25 cellular contexts compared by ENCODE assay signal in the genomic region with DNA sequence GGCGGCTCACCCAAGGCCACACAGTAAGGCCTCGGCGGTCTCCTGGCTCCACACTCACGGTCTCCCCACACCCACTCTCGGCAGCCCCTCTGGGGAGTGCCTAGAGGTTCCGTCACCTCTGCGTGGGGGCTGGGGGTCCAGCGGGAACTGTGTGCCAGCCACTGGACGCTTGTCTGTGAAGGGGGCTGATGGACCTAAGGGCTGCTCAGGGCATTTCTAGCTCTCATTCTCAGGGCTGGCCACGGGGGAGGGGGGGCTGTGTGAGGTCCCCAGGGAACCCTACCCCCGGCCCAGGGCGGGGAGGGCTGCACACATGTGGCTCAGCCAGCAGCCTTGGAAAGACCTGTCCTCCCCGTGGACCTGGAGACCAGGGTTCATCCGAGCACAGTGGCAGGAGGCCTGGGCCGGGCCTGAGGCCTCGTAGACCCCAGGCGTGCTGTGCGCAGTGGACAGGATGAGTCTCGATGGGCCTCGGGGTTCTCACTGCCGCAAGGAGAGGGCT.
"Had no signal": no experiment of that assay in that cellular context is flagged by ENCODE, and none has a peak within 500 bp of the region (broad histone marks: within the 10 kb centered on the region; RNA-seq: fewer than 3 reads in every experiment).

No MANE protein-coding gene starts in this region.

- H3K4me1 ChIP-seq: breast epithelium, left lung, pancreas, psoas muscle, testis, transverse colon had no signal

- H3K27me3 Mint-ChIP-seq: activated naive CD4-positive, alpha-beta T cell treated with anti-CD3 and anti-CD28 coated beads, Interleukin-2, amount 50 U/mL, for 24 hours; activated naive CD8-positive, alpha-beta T cell treated with anti-CD3 and anti-CD28 coated beads, Interleukin-2, amount 50 U/mL, for 24 hours; activated T-cell treated with anti-CD3 and anti-CD28 coated beads, Interleukin-2, amount 50 U/mL, for 24 hours had no signal

- H3K4me1 Mint-ChIP-seq: activated naive CD4-positive, alpha-beta T cell treated with anti-CD3 and anti-CD28 coated beads, Interleukin-2, amount 50 U/mL, for 24 hours had no signal

- H3K36me3 Mint-ChIP-seq: activated naive CD4-positive, alpha-beta T cell treated with anti-CD3 and anti-CD28 coated beads, Interleukin-2, amount 50 U/mL, for 24 hours had no signal

- H3K36me3 ChIP-seq: breast epithelium, left lung, pancreas, transverse colon had no signal

- H3K9me3 Mint-ChIP-seq: activated naive CD4-positive, alpha-beta T cell treated with anti-CD3 and anti-CD28 coated beads, Interleukin-2, amount 50 U/mL, for 24 hours; activated naive CD8-positive, alpha-beta T cell treated with anti-CD3 and anti-CD28 coated beads, Interleukin-2, amount 50 U/mL, for 24 hours; activated T-cell treated with anti-CD3 and anti-CD28 coated beads, Interleukin-2, amount 50 U/mL, for 24 hours; nephron progenitor cell; T-helper 1 cell treated with Interleukin-12 subunit alpha and Interleukin-12 subunit beta and Interleukin-4 antibody, amounts not matched to agents 30 μg/mL and 1 μg/mL, for 36 hours had no signal

- H3K27ac Mint-ChIP-seq: activated naive CD4-positive, alpha-beta T cell treated with anti-CD3 and anti-CD28 coated beads, Interleukin-2, amount 50 U/mL, for 24 hours; activated naive CD8-positive, alpha-beta T cell treated with anti-CD3 and anti-CD28 coated beads, Interleukin-2, amount 50 U/mL, for 24 hours; activated T-cell treated with anti-CD3 and anti-CD28 coated beads, Interleukin-2, amount 50 U/mL, for 24 hours; nephron progenitor cell; T-helper 1 cell treated with Interleukin-12 subunit alpha and Interleukin-12 subunit beta and Interleukin-4 antibody, amounts not matched to agents 30 μg/mL and 1 μg/mL, for 36 hours had no signal

- H3K27ac ChIP-seq: breast epithelium, left lung, pancreas, psoas muscle, testis, transverse colon, VCaP had no signal

- DNase-seq: activated CD4-positive, alpha-beta T cell treated with anti-CD3 and anti-CD28 coated beads for 48 hours; activated CD4-positive, alpha-beta T cell treated with anti-CD3 and anti-CD28 coated beads, Interleukin-2, amount 50 U/mL, for 48 hours; activated CD8-positive, alpha-beta memory T cell treated with anti-CD3 and anti-CD28 coated beads, Interleukin-2, amount 50 U/mL, for 4 hours; activated naive CD8-positive, alpha-beta T cell treated with anti-CD3 and anti-CD28 coated beads, Interleukin-2, amount 50 U/mL, for 24 hours; activated T-cell treated with anti-CD3 and anti-CD28 coated beads, Interleukin-2, amount 50 U/mL, for 24 hours; amygdala; central memory CD4-positive, alpha-beta T cell; dermis blood vessel endothelial cell; effector CD4-positive, alpha-beta T cell; mesendoderm; nephron progenitor cell; psoas muscle; stimulated activated CD4-positive, alpha-beta T cell treated with anti-CD3 and anti-CD28 coated beads, Interleukin-2, amount 100 ng/mL, for 48 hours; stimulated activated naive CD4-positive, alpha-beta T cell treated with Interleukin-2 at 50 U/mL for 16 hours; T-helper 9 cell; testis; transverse colon had no signal

- H3K9me3 ChIP-seq: breast epithelium, left lung, pancreas, psoas muscle, testis, transverse colon had no signal

- H3K4me3 ChIP-seq: breast epithelium, left lung, lung, pancreas, psoas muscle, testis, transverse colon had no signal

- ATAC-seq: activated CD4-positive, CD25-positive, alpha-beta regulatory T cell treated with anti-CD3 and anti-CD28 coated beads, Interleukin-2, amount 50 U/mL, for 24 hours; activated naive CD8-positive, alpha-beta T cell treated with anti-CD3 and anti-CD28 coated beads, Interleukin-2, amount 50 U/mL, for 24 hours; left lung; pancreas; psoas muscle had no signal

- H3K27me3 ChIP-seq: left lung, pancreas, testis, transverse colon had no signal

- H3K4me3 Mint-ChIP-seq: activated naive CD4-positive, alpha-beta T cell treated with anti-CD3 and anti-CD28 coated beads, Interleukin-2, amount 50 U/mL, for 24 hours; activated naive CD8-positive, alpha-beta T cell treated with anti-CD3 and anti-CD28 coated beads, Interleukin-2, amount 50 U/mL, for 24 hours; activated T-cell treated with anti-CD3 and anti-CD28 coated beads, Interleukin-2, amount 50 U/mL, for 24 hours; nephron progenitor cell; T-helper 1 cell treated with Interleukin-12 subunit alpha and Interleukin-12 subunit beta and Interleukin-4 antibody, amounts not matched to agents 30 μg/mL and 1 μg/mL, for 36 hours had no signal
